8 cellular contexts compared by ENCODE assay signal in genomic region chr14:106153362-106153955, GRCh38.
DNase-seq lines count a peak whose midpoint lies in the region; ATAC-seq and TF ChIP-seq lines count a peak whose summit lies in the region.
"Not testable (repeated sequence)": the region's sequence is repeated elsewhere in the genome, so short reads cannot be mapped to it uniquely, and the experiment has no call there.

No MANE protein-coding gene starts in this region.

- TF ChIP-seq CTCF in dorsolateral prefrontal cortex (IDR thresholded peaks at IDR 0.05 in 54 of 56, conservative IDR thresholded peaks at IDR 0.05 in 2 of 56; ENCODE audit: low read depth in 1 of 56, partially characterized antibody in 56 of 56) (peak; percentile 34 to 91 (median 82)), left lung (IDR thresholded peaks at IDR 0.05) (peak; percentile 96 to 98), upper lobe of left lung (IDR thresholded peaks at IDR 0.05) (peak; percentile 27 to 95 (median 75))

- intact Hi-C loops in dorsolateral prefrontal cortex (cut with DNase I); left lung (cut with DNase I): not testable (repeated sequence)

- 26 to 33% methylated on average over 14 to 17 of the region's 17 CpGs for WGBS in upper lobe of left lung, 2 donors

- not testable (repeated sequence) for H3K4me1 ChIP-seq in left lung, upper lobe of left lung

- peak; percentile 12 for DNase-seq in EL
- DNase-seq in NCI-H1417 (lab: John Stamatoyannopoulos, UW) = peak; percentile 31 to 65 (median 63)
- peak; percentile 81 for DNase-seq in activated T-cell treated with anti-CD3 and anti-CD28 coated beads for 4 hours
- DNase-seq in dorsolateral prefrontal cortex = peak in 8 of 10 donors; percentile 7 to 78 (median 56)
- peak; percentile 70 to 99 for DNase-seq in left lung
- peak; percentile 88 for DNase-seq in stimulated activated CD4-positive, alpha-beta T cell treated with anti-CD3 and anti-CD28 coated beads, Interleukin-15, amount 100 ng/mL, for 24 hours
- peak; percentile 64 to 98 for DNase-seq in upper lobe of left lung

- not testable (repeated sequence) for TF ChIP-seq EP300 in upper lobe of left lung (IDR thresholded peaks at IDR 0.05)

- not testable (repeated sequence) for H3K9me3 ChIP-seq in left lung, upper lobe of left lung

- H3K4me3 ChIP-seq in dorsolateral prefrontal cortex, left lung, upper lobe of left lung: not testable (repeated sequence)

- peaks cover 0 to 61% (median 13%) of the 10 kb centered on the region in 45 donors for H3K27me3 ChIP-seq in dorsolateral prefrontal cortex
- H3K27me3 ChIP-seq in left lung, upper lobe of left lung: not testable (repeated sequence)

- H3K36me3 ChIP-seq in left lung, upper lobe of left lung: not testable (repeated sequence)

- H3K27ac ChIP-seq in dorsolateral prefrontal cortex, left lung, upper lobe of left lung: not testable (repeated sequence)

- not testable (repeated sequence) for TF ChIP-seq POLR2A in upper lobe of left lung (IDR thresholded peaks at IDR 0.05)

- peak; percentile 41; the same call in 2 of the 3 replicates for ATAC-seq in SK-N-SH treated with all-trans-retinoic acid at 6 μM for 48 hours
- ATAC-seq in left lung = peak; percentile 66
- ATAC-seq in upper lobe of left lung (ENCODE audit: low FRiP score in 2 of 2) = not testable (repeated sequence)

Comparison
In these comparisons a context has a peak if more than half of its experiments do, and no peak if none do; other contexts are left out.
1. DNase-seq: peak in every context shown above with its lines; median percentile 88 in stimulated activated CD4-positive, alpha-beta T cell treated with anti-CD3 and anti-CD28 coated beads, Interleukin-15, amount 100 ng/mL, for 24 hours; 84 in left lung; 81 in activated T-cell treated with anti-CD3 and anti-CD28 coated beads for 4 hours; 81 in upper lobe of left lung; 63 in NCI-H1417; 56 in dorsolateral prefrontal cortex; 12 in EL.